1 cellular context compared by ENCODE assay signal in the genomic region with DNA sequence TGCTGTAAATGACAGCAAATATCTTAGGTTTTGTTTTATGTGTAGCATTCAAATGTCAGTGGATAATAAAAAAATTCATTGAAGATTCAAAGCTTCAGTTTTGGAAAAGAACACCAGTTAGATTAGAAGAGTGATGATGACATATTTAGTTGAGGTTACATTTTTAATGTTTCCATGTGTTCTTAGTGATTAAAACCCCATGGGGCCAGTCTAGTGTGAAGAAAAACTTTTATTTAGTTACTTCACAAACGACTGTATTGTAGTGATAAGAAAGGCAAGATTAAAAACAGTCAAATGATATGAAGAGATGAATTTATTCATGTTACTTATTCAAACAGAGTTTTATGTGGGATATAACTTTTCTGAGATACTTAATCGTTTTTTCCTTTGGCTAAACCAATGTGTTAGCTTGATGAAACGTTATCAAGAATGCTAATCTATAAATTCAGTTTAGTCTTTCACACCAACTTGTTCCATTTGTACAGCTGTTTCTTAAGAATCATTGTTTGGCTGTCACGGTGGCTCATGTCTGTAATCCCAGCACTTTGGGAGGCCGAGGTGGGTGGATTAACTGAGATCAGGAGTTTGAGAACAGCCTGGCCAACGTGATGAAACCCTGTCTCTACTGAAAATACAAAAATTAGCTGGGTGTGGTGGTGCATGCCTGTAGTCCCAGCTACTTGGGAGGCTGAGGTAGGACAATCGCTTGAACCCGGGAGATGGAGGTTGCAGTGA.
TF ChIP-seq lines count a peak whose summit lies in the region.

No MANE protein-coding gene starts in this region.

TF ChIP-seq in GM12878, 131 proteins besides CTCF, POLR2A, EP300 and RAD21:
- no peak for TF ChIP-seq RUNX3 (IDR thresholded peaks at IDR 0.05; ENCODE audit: low read length)
- TF ChIP-seq ZNF207 (IDR thresholded peaks at IDR 0.05; ENCODE audit: borderline replicate concordance), result no peak
- no peak for TF ChIP-seq SMC3 (IDR thresholded peaks at IDR 0.05; ENCODE audit: borderline replicate concordance, low read length)
- TF ChIP-seq SREBF1 (IDR thresholded peaks at IDR 0.05; ENCODE audit: low read length), result no peak
- TF ChIP-seq, protein P1, sequence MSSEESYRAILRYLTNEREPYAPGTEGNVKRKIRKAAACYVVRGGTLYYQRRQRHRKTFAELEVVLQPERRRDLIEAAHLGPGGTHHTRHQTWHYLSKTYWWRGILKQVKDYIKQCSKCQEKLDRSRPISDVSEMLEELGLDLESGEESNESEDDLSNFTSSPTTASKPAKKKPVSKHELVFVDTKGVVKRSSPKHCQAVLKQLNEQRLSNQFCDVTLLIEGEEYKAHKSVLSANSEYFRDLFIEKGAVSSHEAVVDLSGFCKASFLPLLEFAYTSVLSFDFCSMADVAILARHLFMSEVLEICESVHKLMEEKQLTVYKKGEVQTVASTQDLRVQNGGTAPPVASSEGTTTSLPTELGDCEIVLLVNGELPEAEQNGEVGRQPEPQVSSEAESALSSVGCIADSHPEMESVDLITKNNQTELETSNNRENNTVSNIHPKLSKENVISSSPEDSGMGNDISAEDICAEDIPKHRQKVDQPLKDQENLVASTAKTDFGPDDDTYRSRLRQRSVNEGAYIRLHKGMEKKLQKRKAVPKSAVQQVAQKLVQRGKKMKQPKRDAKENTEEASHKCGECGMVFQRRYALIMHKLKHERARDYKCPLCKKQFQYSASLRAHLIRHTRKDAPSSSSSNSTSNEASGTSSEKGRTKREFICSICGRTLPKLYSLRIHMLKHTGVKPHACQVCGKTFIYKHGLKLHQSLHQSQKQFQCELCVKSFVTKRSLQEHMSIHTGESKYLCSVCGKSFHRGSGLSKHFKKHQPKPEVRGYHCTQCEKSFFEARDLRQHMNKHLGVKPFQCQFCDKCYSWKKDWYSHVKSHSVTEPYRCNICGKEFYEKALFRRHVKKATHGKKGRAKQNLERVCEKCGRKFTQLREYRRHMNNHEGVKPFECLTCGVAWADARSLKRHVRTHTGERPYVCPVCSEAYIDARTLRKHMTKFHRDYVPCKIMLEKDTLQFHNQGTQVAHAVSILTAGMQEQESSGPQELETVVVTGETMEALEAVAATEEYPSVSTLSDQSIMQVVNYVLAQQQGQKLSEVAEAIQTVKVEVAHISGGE (CRISPR knock-in tag; IDR thresholded peaks at IDR 0.05), result no peak
- TF ChIP-seq ZNF274 (IDR thresholded peaks at IDR 0.05; ENCODE audit: insufficient read depth, insufficient read length), result no peak
- TF ChIP-seq, protein P2, sequence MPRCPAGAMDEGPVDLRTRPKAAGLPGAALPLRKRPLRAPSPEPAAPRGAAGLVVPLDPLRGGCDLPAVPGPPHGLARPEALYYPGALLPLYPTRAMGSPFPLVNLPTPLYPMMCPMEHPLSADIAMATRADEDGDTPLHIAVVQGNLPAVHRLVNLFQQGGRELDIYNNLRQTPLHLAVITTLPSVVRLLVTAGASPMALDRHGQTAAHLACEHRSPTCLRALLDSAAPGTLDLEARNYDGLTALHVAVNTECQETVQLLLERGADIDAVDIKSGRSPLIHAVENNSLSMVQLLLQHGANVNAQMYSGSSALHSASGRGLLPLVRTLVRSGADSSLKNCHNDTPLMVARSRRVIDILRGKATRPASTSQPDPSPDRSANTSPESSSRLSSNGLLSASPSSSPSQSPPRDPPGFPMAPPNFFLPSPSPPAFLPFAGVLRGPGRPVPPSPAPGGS (IDR thresholded peaks at IDR 0.05; ENCODE audit: borderline replicate concordance, insufficient read depth, low read depth, low read length, poor library complexity, severe bottlenecking), result no peak
- no peak for TF ChIP-seq SMARCA5 (IDR thresholded peaks at IDR 0.05)
- TF ChIP-seq SP1 (IDR thresholded peaks at IDR 0.05; ENCODE audit: low read depth, low read length), result no peak
- no peak for TF ChIP-seq FOXK2 (IDR thresholded peaks at IDR 0.05)
- no peak for TF ChIP-seq ZSCAN29 (IDR thresholded peaks at IDR 0.05)
- no peak for TF ChIP-seq YBX1 (IDR thresholded peaks at IDR 0.05)
- TF ChIP-seq JUND (IDR thresholded peaks at IDR 0.05; ENCODE audit: low read depth, low read length), result no peak
- TF ChIP-seq TAF1 (IDR thresholded peaks at IDR 0.05; ENCODE audit: borderline replicate concordance, low read depth, low read length), result no peak
- TF ChIP-seq ZNF384 (IDR thresholded peaks at IDR 0.05; ENCODE audit: borderline replicate concordance, low read depth, low read length), result no peak
- TF ChIP-seq TCF3 (IDR thresholded peaks at IDR 0.05; ENCODE audit: borderline replicate concordance, insufficient read depth, low read depth, low read length), result no peak
- no peak for TF ChIP-seq ZZZ3 (IDR thresholded peaks at IDR 0.05; ENCODE audit: control insufficient read depth, insufficient read length, low read depth)
- no peak for TF ChIP-seq EED (IDR thresholded peaks at IDR 0.05; ENCODE audit: low read depth)
